In the genomic region with DNA sequence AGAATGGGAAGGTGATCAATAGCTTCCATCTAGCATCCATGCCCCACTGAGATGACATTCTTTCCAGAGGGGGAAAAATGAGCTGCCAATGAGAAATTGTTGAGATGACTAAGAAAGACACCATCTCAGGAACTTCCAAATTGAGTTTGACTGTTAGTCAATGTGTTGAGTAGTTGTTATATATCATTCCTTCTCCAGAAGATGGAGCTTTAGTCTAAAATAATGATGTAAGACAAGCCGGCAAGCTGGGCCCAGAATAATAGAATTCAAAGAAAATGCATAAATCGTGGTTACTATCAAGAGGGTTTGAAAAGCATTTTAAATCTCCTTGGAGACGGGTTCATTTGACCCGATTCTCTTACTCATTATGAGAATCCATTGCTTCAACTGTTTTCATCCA, we compare ENCODE assay signal across 10 cellular contexts.
DNase-seq lines count a peak whose midpoint lies in the region; ATAC-seq, FAIRE-seq and TF ChIP-seq lines count a peak whose summit lies in the region.
"Had no signal": no experiment of that assay in that cellular context is flagged by ENCODE, and none has a peak within 500 bp of the region (broad histone marks: within the 10 kb centered on the region; RNA-seq: fewer than 3 reads in every experiment).

No MANE protein-coding gene starts in this region.

- intact Hi-C loops in OCI-LY7 (cut with micrococcal nuclease; ENCODE audit: unreplicated experiment) (loop anchor here (5.0 kb wide), 1 partner anchor 58 kb away; no protein-coding TSS in a partner anchor), spleen (cut with DNase I; ENCODE audit: low total_unique reads) (loop anchor here (2.0 kb wide), 1 partner anchor 194 kb away; no protein-coding TSS in a partner anchor), CD14-positive monocyte (cut with micrococcal nuclease) (no loop called here)

- H4K20me1 ChIP-seq in OCI-LY7 (ENCODE audit: insufficient read depth, low read length) = no peaks in the 10 kb centered on the region
- no peaks in the 10 kb centered on the region for H4K20me1 ChIP-seq in H1 (replicated peaks in 1 of 2; ENCODE audit: control insufficient read depth in 1 of 2, insufficient read depth in 2 of 2, low read length in 2 of 2)

- no peak overlapping the region for H2BK120ac ChIP-seq in H1 (replicated peaks; ENCODE audit: low read depth, low read length)

- no peak overlapping the region for H3K14ac ChIP-seq in H1 (ENCODE audit: insufficient read length)

- H3K79me1 ChIP-seq in H1 (ENCODE audit: low read depth, low read length) = no peaks in the 10 kb centered on the region

- H3K36me3 ChIP-seq in OCI-LY7 (ENCODE audit: insufficient read depth, low read length) (no peaks in the 10 kb centered on the region), H1 (ENCODE audit: control insufficient read depth in 2 of 4, insufficient read depth in 4 of 4, low read length in 3 of 4) (no peaks in the 10 kb centered on the region), spleen (no peaks in the 10 kb centered on the region), MG63 (no peaks in the 10 kb centered on the region)

- H3K27ac ChIP-seq in OCI-LY7 (ENCODE audit: low read depth, low read length, poor library complexity, severe bottlenecking) (no peak overlapping the region), H1 (ENCODE audit: low read depth, low read length) (no peak overlapping the region), spleen (no peak overlapping the region)

- H3K9me3 ChIP-seq in OCI-LY7 (ENCODE audit: low read length) (no peaks in the 10 kb centered on the region), H1 (ENCODE audit: insufficient read depth in 2 of 2, low read depth in 1 of 2, low read length in 1 of 2) (no peaks in the 10 kb centered on the region), spleen (no peaks in the 10 kb centered on the region), MG63 (no peaks in the 10 kb centered on the region)

- ATAC-seq in activated T-cell treated with anti-CD3 and anti-CD28 coated beads, Interleukin-2, amount 50 U/mL, for 72 hours (replicated peaks in 1 of 2) = peak; percentile 34 to 48
- no peak for ATAC-seq in activated T-cell treated with anti-CD3 and anti-CD28 coated beads, Interleukin-2, amount 50 U/mL, for 4 hours
- ATAC-seq in GM18502 (IDR thresholded peaks at IDR 0.05; ENCODE audit: poor library complexity, unreplicated experiment) = no peak

- CTCF ChIA-PET in OCI-LY7 (lab: Charles Lee; ENCODE audit: unreplicated experiment) = no interaction called here
- CTCF ChIA-PET in H1 (lab: Charles Lee; ENCODE audit: partially characterized antibody) = interaction anchor here (0.8 to 2.4 kb wide), 3 partner anchors 47 to 195 kb away, joined by 3 to 8 read pairs (median 3); no protein-coding TSS in a partner anchor

- no peak overlapping the region for H3K4ac ChIP-seq in H1 (replicated peaks; ENCODE audit: insufficient read length, low read depth, low read length)

- H3K9ac ChIP-seq in H1 (replicated peaks in 1 of 4; ENCODE audit: extremely low read depth in 1 of 4, low read depth in 3 of 4, low read length in 3 of 4) = no peak overlapping the region

- H2BK5ac ChIP-seq in H1 (ENCODE audit: low read depth, low read length) = no peak overlapping the region

- H4K91ac ChIP-seq in H1 (replicated peaks; ENCODE audit: insufficient read length, low read length) = no peak overlapping the region

- POLR2A ChIA-PET in OCI-LY7 (lab: Charles Lee) = interaction anchor here (0.6 to 1.0 kb wide), 3 partner anchors 71 to 188 kb away, joined by 3 to 4 read pairs (median 4); partner anchors contain the start of gene ATF7IP2
- POLR2A ChIA-PET in H1 (lab: Charles Lee; ENCODE audit: partially characterized antibody) = no interaction called here

- no peak overlapping the region for H3K23ac ChIP-seq in H1 (ENCODE audit: insufficient read length)

- H3K27me3 ChIP-seq in H1 (replicated peaks in 1 of 4; ENCODE audit: control insufficient read depth in 3 of 4, extremely low read depth in 1 of 4, insufficient read depth in 3 of 4, low read length in 3 of 4) (no peaks in the 10 kb centered on the region), spleen (replicated peaks in 1 of 7) (no peaks in the 10 kb centered on the region), MG63 (no peaks in the 10 kb centered on the region)

- FAIRE-seq in H1 (lab: Jason Lieb, UNC) = no peak

- H3K4me2 ChIP-seq in OCI-LY7 (ENCODE audit: low read length) = no peak overlapping the region
- H3K4me2 ChIP-seq in H1 (ENCODE audit: insufficient read depth in 1 of 2, low read depth in 2 of 2, low read length in 2 of 2) = no peak overlapping the region

- H2BK20ac ChIP-seq in H1 (ENCODE audit: low read length) = no peak overlapping the region

- TF ChIP-seq POLR2A in H1 (IDR thresholded peaks at IDR 0.05; ENCODE audit: control extremely low read depth in 1 of 2, low read depth in 2 of 2, low read length in 2 of 2) (no peak), spleen (IDR thresholded peaks at IDR 0.05) (no peak)

- H4K5ac ChIP-seq in H1 (ENCODE audit: insufficient read length, low read depth, low read length) = no peak overlapping the region

- BruUV-seq in OCI-LY7 (replicated peaks; lab: Mats Ljungman, UMichigan) = no TSS peak

- WGBS in H1 (ENCODE audit: extremely low coverage in 1 of 2, insufficient coverage in 1 of 2, insufficient read length in 1 of 2, insufficient replicate concordance in 2 of 2, low coverage in 1 of 2, low lambda C conversion rate in 2 of 2, missing lambda C conversion rate in 1 of 2), 2 experiments = 94% methylated on average over 4 of the region's 4 CpGs; no CpG with 5 or more reads in 1 of the 2 experiments
- WGBS in spleen, 5 donors = 29 to 41% (median 34%) methylated on average over 4 of the region's 4 CpGs

- no peak overlapping the region for H3K4me3 Mint-ChIP-seq in activated T-cell treated with anti-CD3 and anti-CD28 coated beads, Interleukin-2, amount 50 U/mL, for 72 hours
- H3K4me3 Mint-ChIP-seq in activated T-cell treated with anti-CD3 and anti-CD28 coated beads, Interleukin-2, amount 50 U/mL, for 4 hours = no peak overlapping the region
- no peak overlapping the region for H3K4me3 Mint-ChIP-seq in CD14-positive monocyte

- no peak overlapping the region for H2BK12ac ChIP-seq in H1 (ENCODE audit: low read depth, low read length)

- TF ChIP-seq EP300 in H1 (IDR thresholded peaks at IDR 0.05; ENCODE audit: borderline replicate concordance in 1 of 2, low read depth in 2 of 2, low read length in 2 of 2) = no peak

- H4K8ac ChIP-seq in H1 (ENCODE audit: extremely low read depth, insufficient read depth, low read length) = no peak overlapping the region

- no peaks in the 10 kb centered on the region for H3K79me2 ChIP-seq in OCI-LY7 (ENCODE audit: insufficient read depth, low read depth, low read length)
- H3K79me2 ChIP-seq in H1 (ENCODE audit: control insufficient read depth in 1 of 2, insufficient read depth in 2 of 2, low read length in 2 of 2) = no peaks in the 10 kb centered on the region

- H3K4me3 ChIP-seq in OCI-LY7 (ENCODE audit: low read depth, low read length, poor library complexity, severe bottlenecking) = no peak overlapping the region
- H3K4me3 ChIP-seq in H1 (ENCODE audit: extremely low read depth in 1 of 4, insufficient read depth in 2 of 4, low read depth in 3 of 4, low read length in 4 of 4) = no peak overlapping the region
- H3K4me3 ChIP-seq in spleen = no peak overlapping the region
- H3K4me3 ChIP-seq in MG63 = no peak overlapping the region

- peaks cover 11% of the 10 kb centered on the region for H3K4me1 Mint-ChIP-seq in activated T-cell treated with anti-CD3 and anti-CD28 coated beads, Interleukin-2, amount 50 U/mL, for 72 hours (ENCODE audit: low read depth)
- H3K4me1 Mint-ChIP-seq in activated T-cell treated with anti-CD3 and anti-CD28 coated beads, Interleukin-2, amount 50 U/mL, for 4 hours (ENCODE audit: low read depth) = peaks cover 11% of the 10 kb centered on the region
- H3K4me1 Mint-ChIP-seq in CD14-positive monocyte = no peaks in the 10 kb centered on the region

- no peaks in the 10 kb centered on the region for H3K23me2 ChIP-seq in H1 (ENCODE audit: low read depth, low read length)

- no peak overlapping the region for H3K56ac ChIP-seq in H1 (replicated peaks; ENCODE audit: insufficient read length, low read depth, low read length)

- DNase-seq in activated T-cell treated with anti-CD3 and anti-CD28 coated beads, Interleukin-2, amount 50 U/mL, for 72 hours = no peak
- no peak for DNase-seq in activated T-cell treated with anti-CD3 and anti-CD28 coated beads, Interleukin-2, amount 50 U/mL, for 4 hours
- DNase-seq in OCI-LY7 (ENCODE audit: low spot score) (peak; percentile 66), H1 (ENCODE audit: low read depth in 1 of 2, low spot score in 2 of 2) (no peak), spleen (no peak), CD14-positive monocyte (ENCODE audit: low spot score) (no peak), MG63 (no peak)
- DNase-seq: activated CD8-positive, alpha-beta memory T cell treated with anti-CD3 and anti-CD28 coated beads for 24 hours; NCI-H1694 treated with DMSO at 0.1 percent for 48 hours had no signal

- H3K4me1 ChIP-seq in OCI-LY7 (ENCODE audit: insufficient read depth, low read length, poor library complexity, severe bottlenecking) (peaks cover 28% of the 10 kb centered on the region), H1 (replicated peaks in 1 of 4; ENCODE audit: control insufficient read depth in 3 of 4, insufficient read depth in 4 of 4, low read length in 3 of 4) (no peaks in the 10 kb centered on the region), spleen (peaks cover 0 to 21% (median 5%) of the 10 kb centered on the region in 6 donors)

- no peaks in the 10 kb centered on the region for H3K9me3 Mint-ChIP-seq in activated T-cell treated with anti-CD3 and anti-CD28 coated beads, Interleukin-2, amount 50 U/mL, for 72 hours
- H3K9me3 Mint-ChIP-seq in activated T-cell treated with anti-CD3 and anti-CD28 coated beads, Interleukin-2, amount 50 U/mL, for 4 hours = no peaks in the 10 kb centered on the region
- H3K9me3 Mint-ChIP-seq in CD14-positive monocyte = peaks cover 0 to 2% (median 0%) of the 10 kb centered on the region in 7 donors

- peak overlapping the region; percentile 56 for H3K27ac Mint-ChIP-seq in activated T-cell treated with anti-CD3 and anti-CD28 coated beads, Interleukin-2, amount 50 U/mL, for 72 hours
- H3K27ac Mint-ChIP-seq in CD14-positive monocyte = no peak overlapping the region

- H2AFZ ChIP-seq in OCI-LY7 (ENCODE audit: low read length) = peak overlapping the region; percentile 42; the same call in 1 of the 2 replicates
- H2AFZ ChIP-seq in H1 (ENCODE audit: low read length) = no peak overlapping the region

- no peaks in the 10 kb centered on the region for H3K9me2 ChIP-seq in OCI-LY7 (ENCODE audit: insufficient read depth, low read length)

- no peak overlapping the region for H3K18ac ChIP-seq in H1 (ENCODE audit: extremely low read depth, low read length)

- H2BK15ac ChIP-seq in H1 (ENCODE audit: low read length) = no peak overlapping the region

- TF ChIP-seq CTCF in OCI-LY7 (conservative IDR thresholded peaks at IDR 0.05; ENCODE audit: low read length) = peak; percentile 73
- TF ChIP-seq CTCF in H1 (IDR thresholded peaks at IDR 0.05; ENCODE audit: control extremely low read depth in 1 of 3, insufficient read depth in 1 of 3, low read depth in 1 of 3, low read length in 3 of 3) = no peak
- peak in 6 of 11 experiments; percentile 6 to 41 (median 30) for TF ChIP-seq CTCF in spleen (IDR thresholded peaks at IDR 0.05 in 8 of 11, conservative IDR thresholded peaks at IDR 0.05 in 3 of 11)
- TF ChIP-seq CTCF in CD14-positive monocyte (IDR thresholded peaks at IDR 0.05) = no peak

- no peaks in the 10 kb centered on the region for H3K27me3 Mint-ChIP-seq in activated T-cell treated with anti-CD3 and anti-CD28 coated beads, Interleukin-2, amount 50 U/mL, for 72 hours (ENCODE audit: low read depth)
- H3K27me3 Mint-ChIP-seq in activated T-cell treated with anti-CD3 and anti-CD28 coated beads, Interleukin-2, amount 50 U/mL, for 4 hours (ENCODE audit: low read depth) = no peaks in the 10 kb centered on the region
- peaks cover 0 to 1% (median 0%) of the 10 kb centered on the region in 3 donors for H3K27me3 Mint-ChIP-seq in CD14-positive monocyte (ENCODE audit: low read depth in 3 of 3)

- H2AK5ac ChIP-seq in H1 (ENCODE audit: low read depth, low read length) = no peak overlapping the region

- no peaks in the 10 kb centered on the region for H3K36me3 Mint-ChIP-seq in activated T-cell treated with anti-CD3 and anti-CD28 coated beads, Interleukin-2, amount 50 U/mL, for 72 hours (ENCODE audit: insufficient read depth in 2 of 2)
- H3K36me3 Mint-ChIP-seq in activated T-cell treated with anti-CD3 and anti-CD28 coated beads, Interleukin-2, amount 50 U/mL, for 4 hours (ENCODE audit: insufficient read depth) = no peaks in the 10 kb centered on the region
- H3K36me3 Mint-ChIP-seq in CD14-positive monocyte = no peaks in the 10 kb centered on the region

- peak; percentile 20 to 34; a peak in 2 of 4 replicates for TF ChIP-seq RAD21 in H1 (IDR thresholded peaks at IDR 0.05 in 1 of 2, conservative IDR thresholded peaks at IDR 0.05 in 1 of 2; ENCODE audit: low read depth in 2 of 2, low read length in 2 of 2)

Comparison
In these comparisons a context has a peak if more than half of its experiments do, and no peak if none do; other contexts are left out.
1. ATAC-seq: peak in activated T-cell treated with anti-CD3 and anti-CD28 coated beads, Interleukin-2, amount 50 U/mL, for 72 hours (2 of 2); none in activated T-cell treated with anti-CD3 and anti-CD28 coated beads, Interleukin-2, amount 50 U/mL, for 4 hours (0 of 2) and GM18502 (single experiment).
2. CTCF ChIP-seq: peak in OCI-LY7 (single experiment) and spleen (6 of 11); none in H1 (0 of 3) and CD14-positive monocyte (single experiment).
3. intact Hi-C loops: an anchor here in OCI-LY7 (5.0 kb wide) and spleen (2.0 kb wide); none called in CD14-positive monocyte.